23 cellular contexts compared by ENCODE assay signal in genomic region chr6:113187671-113188070, GRCh38.
A peak's percentile ranks its signal among the peaks of the same experiment; 100 is the strongest.
DNase-seq lines count a peak whose midpoint lies in the region; ATAC-seq, FAIRE-seq and TF ChIP-seq lines count a peak whose summit lies in the region.
"Had no signal": no experiment of that assay in that cellular context is flagged by ENCODE, and none has a peak within 500 bp of the region (broad histone marks: within the 10 kb centered on the region; RNA-seq: fewer than 3 reads in every experiment).

No MANE protein-coding gene starts in this region.

- peak overlapping the region; percentile 48; the same call in 1 of the 2 replicates for H3K27ac ChIP-seq in VCaP
- no peak overlapping the region for H3K27ac ChIP-seq in substantia nigra (ENCODE audit: low read depth, low read length, poor library complexity, severe bottlenecking)
- H3K27ac ChIP-seq in small intestine (ENCODE audit: low read depth in 1 of 2, low read length in 1 of 2), result no peak overlapping the region
- H3K27ac ChIP-seq: Peyer's patch, SJSA1 had no signal

- no peak for FAIRE-seq in small intestine (lab: Jason Lieb, UNC)

- H3K36me3 ChIP-seq in small intestine (ENCODE audit: control insufficient read depth in 2 of 2, insufficient read depth in 2 of 2, low read length in 2 of 2), result no peaks in the 10 kb centered on the region
- H3K36me3 ChIP-seq: BE2C, Peyer's patch, SJSA1 had no signal

- H3K4me3 ChIP-seq in fibroblast of the aortic adventitia (ENCODE audit: low read depth, low read length), result no peak overlapping the region
- H3K4me3 ChIP-seq in small intestine (ENCODE audit: low read depth in 1 of 2, low read length in 2 of 2), result no peak overlapping the region
- H3K4me3 ChIP-seq: Peyer's patch, SJSA1 had no signal

- WGBS in small intestine, 3 donors, result 85 to 89% (median 87%) methylated on average over 1 of the region's 1 CpG

- DNase-seq in AG08395 (ENCODE audit: low spot score) (peak; percentile 11), GM03348 (ENCODE audit: low spot score) (peak; percentile 28), fibroblast of the aortic adventitia (ENCODE audit: low read depth) (peak; percentile 33), substantia nigra (lab: John Stamatoyannopoulos, UW) (no peak), small intestine (no peak)
- no peak for DNase-seq in effector CD8-positive, alpha-beta T cell (lab: John Stamatoyannopoulos, UW)
- no peak for DNase-seq in stimulated activated naive CD8-positive, alpha-beta T cell treated with anti-CD3 and anti-CD28 coated beads, Interleukin-15, Interleukin-2, amounts not matched to agents 100 U/mL and 50 U/mL, for 24 hours
- DNase-seq: 8988T; BE2C; CD4-positive, CD25-positive, alpha-beta regulatory T cell; COR-L47; DND-41; Kasumi-1; NCI-H1694; NCI-H2081; NCI-H2171; NCI-H345; NCI-H524; NCI-H774; Peyer's patch had no signal

- TF ChIP-seq CTCF in VCaP (conservative IDR thresholded peaks at IDR 0.05) (no peak), fibroblast of the aortic adventitia (IDR thresholded peaks at IDR 0.05; ENCODE audit: insufficient read depth, low read length) (no peak)

- H3K9me3 ChIP-seq in small intestine (ENCODE audit: control insufficient read depth, low read depth), result no peaks in the 10 kb centered on the region
- H3K9me3 ChIP-seq: BE2C, Peyer's patch, SJSA1 had no signal

- no peak for ATAC-seq in stimulated activated naive CD8-positive, alpha-beta T cell treated with anti-CD3 and anti-CD28 coated beads, Interleukin-15, Interleukin-2, amounts not matched to agents 100 U/mL and 50 U/mL, for 24 hours
- ATAC-seq: Right ventricle myocardium inferior had no signal

- no peaks in the 10 kb centered on the region for H3K4me1 ChIP-seq in small intestine (ENCODE audit: control insufficient read depth in 2 of 2, insufficient read depth in 1 of 2, low read depth in 1 of 2, low read length in 1 of 2)
- H3K4me1 ChIP-seq: BE2C, Peyer's patch had no signal

- H3K27me3 ChIP-seq in small intestine (ENCODE audit: control insufficient read depth in 2 of 2, insufficient read depth in 2 of 2, low read length in 2 of 2), result no peaks in the 10 kb centered on the region
- H3K27me3 ChIP-seq: BE2C, Peyer's patch, SJSA1 had no signal

Comparison
In these comparisons a context has a peak if more than half of its experiments do, and no peak if none do; other contexts are left out.
1. DNase-seq: peak in AG08395 (single experiment), GM03348 (single experiment) and fibroblast of the aortic adventitia (single experiment); none in substantia nigra (0 of 49), effector CD8-positive, alpha-beta T cell (single experiment), stimulated activated naive CD8-positive, alpha-beta T cell treated with anti-CD3 and anti-CD28 coated beads, Interleukin-15, Interleukin-2, amounts not matched to agents 100 U/mL and 50 U/mL, for 24 hours (single experiment) and small intestine (single experiment).